In the genomic region with DNA sequence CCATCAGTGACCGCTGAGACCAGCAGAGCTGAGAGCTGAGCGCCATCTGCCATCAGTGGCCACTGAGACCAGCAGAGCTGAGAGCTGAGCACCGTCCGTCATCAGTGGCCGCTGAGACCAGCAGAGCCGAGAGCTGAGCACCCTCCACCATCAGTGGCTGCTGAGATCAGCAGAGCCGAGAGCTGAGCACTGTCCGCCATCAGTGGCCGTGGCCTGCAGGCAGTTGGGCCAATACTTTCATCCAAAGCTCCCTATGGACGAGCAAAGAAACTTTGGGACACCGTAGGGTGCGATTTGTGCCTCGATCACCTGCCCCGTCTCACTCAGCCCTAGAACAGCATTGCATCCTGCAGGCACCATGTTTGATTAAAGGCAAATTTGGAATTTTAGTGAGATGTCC, we compare ENCODE assay signal across 26 cellular contexts.
"Had no signal": no experiment of that assay in that cellular context is flagged by ENCODE, and none has a peak within 500 bp of the region (broad histone marks: within the 10 kb centered on the region; RNA-seq: fewer than 3 reads in every experiment).

No MANE protein-coding gene starts in this region.

- H3K9me3 Mint-ChIP-seq: mesothelial cell of epicardium; naive B cell; natural killer cell; nephron progenitor cell; stimulated activated naive B cell treated with anti-CD40 and anti-IgM and Interleukin-4, amounts not matched to agents 10 μg/mL and 1 μg/mL and 100 μg/mL, for 72 hours had no signal

- DNase-seq: head of caudate nucleus; hypothalamus; islet precursor cell; left ventricle myocardium inferior; mesendoderm; naive B cell; natural killer cell; nephron progenitor cell; right cardiac atrium; small intestine; stimulated activated CD4-positive, alpha-beta T cell treated with anti-CD3 and anti-CD28 coated beads, Interleukin-1b, Interleukin-23, amount 100 ng/mL, for 48 hours; stimulated activated CD4-positive, alpha-beta T cell treated with anti-CD3 and anti-CD28 coated beads, Interleukin-2, amount 100 ng/mL, for 48 hours; stimulated activated CD4-positive, alpha-beta T cell treated with anti-CD3 and anti-CD28 coated beads, Interleukin-4, amount 100 ng/mL, for 4 hours; stimulated activated CD8-positive, alpha-beta memory T cell treated with anti-CD3 and anti-CD28 coated beads, Interleukin-4, amount 100 ng/mL, for 48 hours; stimulated activated naive B cell treated with anti-CD40 and anti-IgM and Interleukin-4, amounts not matched to agents 10 μg/mL and 1 μg/mL and 100 μg/mL, for 72 hours; stimulated activated naive CD8-positive, alpha-beta T cell treated with anti-CD3 and anti-CD28 coated beads, Interleukin-15, Interleukin-2, amounts not matched to agents 100 U/mL and 50 U/mL, for 24 hours; stomach; testis; thyroid gland; transverse colon; upper lobe of left lung had no signal

- H3K79me2 ChIP-seq: parathyroid adenoma had no signal

- H3K9ac ChIP-seq: parathyroid adenoma had no signal

- H3K27me3 ChIP-seq: testis, thyroid gland, transverse colon, upper lobe of left lung had no signal

- ATAC-seq: natural killer cell; right cardiac atrium; sciatic nerve; stimulated activated naive B cell treated with anti-CD40 and anti-IgM and Interleukin-4, amounts not matched to agents 10 μg/mL and 1 μg/mL and 100 μg/mL, for 72 hours; stimulated activated naive CD8-positive, alpha-beta T cell treated with anti-CD3 and anti-CD28 coated beads, Interleukin-15, Interleukin-2, amounts not matched to agents 100 U/mL and 50 U/mL, for 24 hours had no signal

- H3K36me3 ChIP-seq: left ventricle myocardium inferior, stomach, thyroid gland, transverse colon, upper lobe of left lung had no signal

- H3K27ac ChIP-seq: left ventricle myocardium inferior, parathyroid adenoma, stomach, testis, thyroid gland, transverse colon, upper lobe of left lung had no signal

- H3K4me1 ChIP-seq: left ventricle myocardium inferior, parathyroid adenoma, stomach, testis, thyroid gland, transverse colon, upper lobe of left lung had no signal

- H3K4me1 Mint-ChIP-seq: mesothelial cell of epicardium; naive B cell; natural killer cell; stimulated activated naive B cell treated with anti-CD40 and anti-IgM and Interleukin-4, amounts not matched to agents 10 μg/mL and 1 μg/mL and 100 μg/mL, for 72 hours had no signal

- H3K4me3 ChIP-seq: left ventricle myocardium inferior, lung, stomach, testis, thyroid gland, transverse colon, upper lobe of left lung had no signal

- H3K4me3 Mint-ChIP-seq: mesothelial cell of epicardium; naive B cell; natural killer cell; nephron progenitor cell; stimulated activated naive B cell treated with anti-CD40 and anti-IgM and Interleukin-4, amounts not matched to agents 10 μg/mL and 1 μg/mL and 100 μg/mL, for 72 hours had no signal

- H2AFZ ChIP-seq: parathyroid adenoma had no signal

- H3K36me3 Mint-ChIP-seq: mesothelial cell of epicardium; naive B cell; natural killer cell; stimulated activated naive B cell treated with anti-CD40 and anti-IgM and Interleukin-4, amounts not matched to agents 10 μg/mL and 1 μg/mL and 100 μg/mL, for 72 hours had no signal

- H3K9me3 ChIP-seq: left ventricle myocardium inferior, stomach, testis, thyroid gland, transverse colon, upper lobe of left lung had no signal

- H3K27ac Mint-ChIP-seq: mesothelial cell of epicardium; naive B cell; natural killer cell; nephron progenitor cell; progenitor cell of endocrine pancreas; stimulated activated naive B cell treated with anti-CD40 and anti-IgM and Interleukin-4, amounts not matched to agents 10 μg/mL and 1 μg/mL and 100 μg/mL, for 72 hours had no signal
